ENCODE assay signal across 8 cellular contexts in the genomic region with DNA sequence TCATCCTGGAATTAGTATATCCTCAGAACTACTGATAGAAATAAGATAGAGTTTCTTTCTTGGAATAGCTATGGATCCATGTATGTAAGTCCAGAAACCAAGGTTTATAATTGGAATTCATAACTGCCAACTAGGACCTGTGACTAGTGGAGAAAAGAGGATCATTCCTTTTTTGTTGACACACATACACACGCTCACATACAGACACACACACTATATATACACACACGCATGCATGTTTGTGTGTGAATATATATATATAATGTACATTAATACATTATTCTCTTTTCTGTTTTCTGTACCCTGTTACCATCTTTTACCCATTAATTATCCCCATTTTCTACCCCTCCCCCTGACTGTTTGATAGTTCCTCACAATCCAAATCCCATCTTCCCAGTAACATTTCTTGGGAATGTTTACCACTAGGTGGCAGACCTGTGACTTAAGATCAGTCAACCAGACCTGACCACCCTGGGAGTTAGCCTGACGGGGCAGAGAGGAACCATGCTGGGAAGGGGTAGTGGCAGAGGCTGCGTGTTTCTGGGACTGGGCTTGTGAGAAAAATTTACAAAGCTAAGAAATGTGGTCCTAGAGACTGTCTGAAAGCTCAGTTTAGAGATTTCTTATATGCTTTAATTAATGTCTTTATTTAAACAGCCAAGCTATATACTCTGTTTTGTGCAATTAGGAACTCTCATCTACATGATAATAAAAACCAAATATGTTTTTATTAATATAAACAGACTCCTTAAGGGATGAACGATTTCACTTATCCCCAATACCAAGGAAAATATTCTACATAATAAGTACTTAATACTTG.
A peak's percentile ranks its signal among the peaks of the same experiment; 100 is the strongest.
DNase-seq lines count a peak whose midpoint lies in the region; FAIRE-seq and TF ChIP-seq lines count a peak whose summit lies in the region.

No MANE protein-coding gene starts in this region.

- no peaks in the 10 kb centered on the region for H3K4me1 ChIP-seq in DOHH2 (ENCODE audit: control insufficient read depth, low read length)
- H3K4me1 ChIP-seq in adrenal gland (replicated peaks in 1 of 2): no peaks in the 10 kb centered on the region
- no peaks in the 10 kb centered on the region for H3K4me1 ChIP-seq in testis

- H3K4me2 ChIP-seq in DOHH2 (ENCODE audit: low read length): no peak overlapping the region

- peak; percentile 88 for FAIRE-seq in H54 (lab: Jason Lieb, UNC)

- WGBS in adrenal gland, 4 donors: 36 to 42% (median 38%) methylated on average over 5 of the region's 5 CpGs
- 50 to 52% methylated on average over 5 of the region's 5 CpGs for WGBS in testis, 2 donors

- H3K36me3 ChIP-seq in DOHH2 (ENCODE audit: control insufficient read depth, low read length) (no peaks in the 10 kb centered on the region), adrenal gland (replicated peaks in 1 of 2) (no peaks in the 10 kb centered on the region), testis (ENCODE audit: low read depth, missing control alignments) (no peaks in the 10 kb centered on the region)

- TF ChIP-seq CTCF in DOHH2 (IDR thresholded peaks at IDR 0.05; ENCODE audit: low read depth, low read length, poor library complexity, severe bottlenecking): peak; percentile 51
- peak; percentile 37 to 57 (median 44) for TF ChIP-seq CTCF in adrenal gland (IDR thresholded peaks at IDR 0.05)
- peak; percentile 39 to 47 (median 40) for TF ChIP-seq CTCF in testis (IDR thresholded peaks at IDR 0.05)

- TF ChIP-seq POLR2A in H54 (IDR thresholded peaks at IDR 0.05; ENCODE audit: low read depth, low read length) (no peak), adrenal gland (IDR thresholded peaks at IDR 0.05) (no peak), testis (IDR thresholded peaks at IDR 0.05) (no peak)

- no peak overlapping the region for H3K4me3 ChIP-seq in DOHH2 (ENCODE audit: low read length)
- no peak overlapping the region for H3K4me3 ChIP-seq in adrenal gland
- H3K4me3 ChIP-seq in testis: no peak overlapping the region

- intact Hi-C loops in adrenal gland (cut with DNase I): loop anchor here in 1 of 2 donors (10.0 kb wide), 1 partner anchor 174 kb away; no protein-coding TSS in a partner anchor
- intact Hi-C loops in testis (cut with DNase I; ENCODE audit: low total_unique reads): no loop called here

- H3F3A ChIP-seq in DOHH2 (ENCODE audit: control insufficient read depth, insufficient read depth): no peaks in the 10 kb centered on the region

- H3K9me3 ChIP-seq in DOHH2 (ENCODE audit: control insufficient read depth, insufficient read depth, low read length) (no peaks in the 10 kb centered on the region), adrenal gland (replicated peaks in 1 of 3) (no peaks in the 10 kb centered on the region), testis (no peaks in the 10 kb centered on the region)

- no peaks in the 10 kb centered on the region for H3K27me3 ChIP-seq in DOHH2 (ENCODE audit: control insufficient read depth, low read length)
- no peaks in the 10 kb centered on the region for H3K27me3 ChIP-seq in adrenal gland
- H3K27me3 ChIP-seq in testis: no peaks in the 10 kb centered on the region

- no peaks in the 10 kb centered on the region for H3K9me2 ChIP-seq in DOHH2 (replicated peaks; ENCODE audit: control insufficient read depth, low read length)

- no peaks in the 10 kb centered on the region for H4K20me1 ChIP-seq in DOHH2 (ENCODE audit: control insufficient read depth, insufficient read depth, low read depth, low read length)

- no peaks in the 10 kb centered on the region for H3K79me2 ChIP-seq in DOHH2 (ENCODE audit: control insufficient read depth, low read length)

- no peak overlapping the region for H3K27ac ChIP-seq in DOHH2 (ENCODE audit: low read depth, low read length)
- H3K27ac ChIP-seq in adrenal gland: no peak overlapping the region
- no peak overlapping the region for H3K27ac ChIP-seq in testis

- DNase-seq in H54 (ENCODE audit: insufficient read length, low spot score) (peak; percentile 15), NCI-H1694 (lab: John Stamatoyannopoulos, UW) (peak; percentile 43), adrenal gland (peak in 6 of 7 donors; percentile 22 to 43 (median 33)), hepatic stellate cell (ENCODE audit: low spot score) (peak; percentile 26), testis (peak; percentile 53), ureter (ENCODE audit: low spot score) (no peak)
- DNase-seq in stimulated activated naive CD4-positive, alpha-beta T cell (lab: John Stamatoyannopoulos, UW): no peak

Comparison
In these comparisons a context has a peak if more than half of its experiments do, and no peak if none do; other contexts are left out.
1. DNase-seq: peak in H54 (single experiment), NCI-H1694 (single experiment), adrenal gland (6 of 7), hepatic stellate cell (single experiment) and testis (single experiment); none in stimulated activated naive CD4-positive, alpha-beta T cell (0 of 6) and ureter (single experiment).
2. Peak in every context shown above with its lines, with median percentiles within 50 percentile points of each other: CTCF ChIP-seq.